In genomic region chr3:126109860-126110235, GRCh38 we compare ENCODE assay signal across 16 cellular contexts.
"Had no signal": no experiment of that assay in that cellular context is flagged by ENCODE, and none has a peak within 500 bp of the region (broad histone marks: within the 10 kb centered on the region; RNA-seq: fewer than 3 reads in every experiment).

No MANE protein-coding gene starts in this region.

- H3K9me3 Mint-ChIP-seq: activated naive CD4-positive, alpha-beta T cell treated with anti-CD3 and anti-CD28 coated beads for 36 hours; activated T-helper 17 cell treated with anti-CD3 and anti-CD28 coated beads, Interleukin-2, amount 50 U/mL, for 72 hours; neural crest cell; stimulated activated naive B cell treated with anti-CD40 and anti-IgM and Interleukin-4, amounts not matched to agents 10 μg/mL and 1 μg/mL and 100 μg/mL, for 72 hours had no signal

- DNase-seq: activated CD4-positive, alpha-beta T cell treated with anti-CD3 and anti-CD28 coated beads, Interleukin-2, amount 50 U/mL, for 4 hours; activated CD4-positive, CD25-positive, alpha-beta regulatory T cell treated with anti-CD3 and anti-CD28 coated beads, Interleukin-2, amount 50 U/mL, for 72 hours; activated naive CD4-positive, alpha-beta T cell treated with anti-CD3 and anti-CD28 coated beads for 36 hours; effector CD4-positive, alpha-beta T cell; hypothalamus; mesendoderm; stimulated activated CD4-positive, alpha-beta T cell treated with anti-CD3 and anti-CD28 coated beads, Interleukin-2, amount 100 ng/mL, for 24 hours; stimulated activated naive B cell treated with anti-CD40 and anti-IgM and Interleukin-4, amounts not matched to agents 10 μg/mL and 1 μg/mL and 100 μg/mL, for 72 hours had no signal

- H3K36me3 Mint-ChIP-seq: stimulated activated naive B cell treated with anti-CD40 and anti-IgM and Interleukin-4, amounts not matched to agents 10 μg/mL and 1 μg/mL and 100 μg/mL, for 72 hours had no signal

- H3K27me3 Mint-ChIP-seq: activated T-helper 17 cell treated with anti-CD3 and anti-CD28 coated beads, Interleukin-2, amount 50 U/mL, for 72 hours; stimulated activated naive B cell treated with anti-CD40 and anti-IgM and Interleukin-4, amounts not matched to agents 10 μg/mL and 1 μg/mL and 100 μg/mL, for 72 hours had no signal

- H3K4me3 ChIP-seq: cardiac muscle cell, gastroesophageal sphincter, left lung, pancreas had no signal

- H3K27ac Mint-ChIP-seq: activated naive CD4-positive, alpha-beta T cell treated with anti-CD3 and anti-CD28 coated beads for 36 hours; activated T-helper 17 cell treated with anti-CD3 and anti-CD28 coated beads, Interleukin-2, amount 50 U/mL, for 72 hours; stimulated activated naive B cell treated with anti-CD40 and anti-IgM and Interleukin-4, amounts not matched to agents 10 μg/mL and 1 μg/mL and 100 μg/mL, for 72 hours had no signal

- ATAC-seq: activated T-helper 17 cell treated with anti-CD3 and anti-CD28 coated beads, Interleukin-2, amount 50 U/mL, for 72 hours; gastroesophageal sphincter; left lung; pancreas; stimulated activated naive B cell treated with anti-CD40 and anti-IgM and Interleukin-4, amounts not matched to agents 10 μg/mL and 1 μg/mL and 100 μg/mL, for 72 hours had no signal

- H3K4me1 ChIP-seq: gastroesophageal sphincter, left lung, pancreas had no signal

- H3K36me3 ChIP-seq: cardiac muscle cell, left lung had no signal

- H3K4me1 Mint-ChIP-seq: activated T-helper 17 cell treated with anti-CD3 and anti-CD28 coated beads, Interleukin-2, amount 50 U/mL, for 72 hours; stimulated activated naive B cell treated with anti-CD40 and anti-IgM and Interleukin-4, amounts not matched to agents 10 μg/mL and 1 μg/mL and 100 μg/mL, for 72 hours had no signal

- H3K9me3 ChIP-seq: gastroesophageal sphincter, left lung, pancreas had no signal

- H3K4me3 Mint-ChIP-seq: activated naive CD4-positive, alpha-beta T cell treated with anti-CD3 and anti-CD28 coated beads for 36 hours; activated T-helper 17 cell treated with anti-CD3 and anti-CD28 coated beads, Interleukin-2, amount 50 U/mL, for 72 hours; neural crest cell; stimulated activated naive B cell treated with anti-CD40 and anti-IgM and Interleukin-4, amounts not matched to agents 10 μg/mL and 1 μg/mL and 100 μg/mL, for 72 hours had no signal

- H3K27ac ChIP-seq: cardiac muscle cell, gastroesophageal sphincter, left lung, pancreas had no signal

- FAIRE-seq: astrocyte, colon, pancreas had no signal
